ENCODE assay signal across 8 cellular contexts in the genomic region with DNA sequence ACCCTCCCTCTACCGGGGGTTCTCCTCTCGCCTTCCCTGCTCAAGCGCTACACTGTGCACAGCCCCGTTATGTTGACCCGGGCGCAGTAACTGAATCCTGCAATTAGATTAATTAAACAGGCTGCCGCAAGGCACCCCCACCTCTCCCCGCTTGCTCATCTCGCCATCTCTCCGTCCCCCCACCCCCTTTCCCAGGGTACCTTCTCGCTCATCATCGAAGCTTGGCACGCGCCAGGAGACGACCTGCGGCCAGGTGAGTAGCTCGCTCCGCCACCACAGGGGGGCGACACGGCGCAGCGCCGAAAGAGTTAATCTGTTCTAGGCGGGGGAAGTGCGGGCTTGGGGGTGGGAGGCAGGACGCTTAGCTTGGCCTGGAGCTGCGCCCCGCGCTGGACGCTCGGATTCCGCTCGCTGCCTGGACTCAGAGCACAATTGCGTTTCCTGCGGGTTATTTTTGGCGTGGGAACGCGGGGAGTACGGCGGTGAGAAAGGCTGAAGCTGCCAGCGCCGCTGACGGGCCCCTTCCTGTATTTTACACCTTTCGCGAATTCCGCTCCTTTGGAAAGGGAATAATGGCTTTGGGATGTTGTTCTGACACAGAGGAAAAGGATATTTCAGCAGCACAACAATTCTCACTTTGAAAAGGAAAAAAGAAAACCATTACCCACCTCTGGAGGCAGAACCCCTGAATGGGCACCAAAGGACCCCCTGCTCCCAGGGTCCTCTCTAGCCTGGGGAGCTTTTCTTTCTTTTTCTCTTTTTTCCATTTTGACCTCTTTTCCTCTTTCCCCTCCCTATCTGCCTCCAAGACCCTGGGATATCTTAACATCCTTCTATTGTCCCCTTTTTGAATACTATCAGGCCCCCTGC. TPM values are rescaled to one million over a fixed set of nuclear protein-coding genes. Genes with fewer than 3 reads are reported as not detected.
DNase-seq lines count a peak whose midpoint lies in the region; ATAC-seq and TF ChIP-seq lines count a peak whose summit lies in the region.

No MANE protein-coding gene starts in this region.

- WGBS in mesodermal cell (ENCODE audit: insufficient coverage in 2 of 2), 2 experiments: 1 to 2% methylated on average over 24 to 45 of the region's 46 CpGs

- TF ChIP-seq CTCF in C4-2B (conservative IDR thresholded peaks at IDR 0.05): peak; percentile 87
- peak; percentile 84 for TF ChIP-seq CTCF in VCaP (conservative IDR thresholded peaks at IDR 0.05)
- peak; percentile 14 to 34 for TF ChIP-seq CTCF in tibial artery (IDR thresholded peaks at IDR 0.05)

- H3K27me3 ChIP-seq in HUES6 (ENCODE audit: control insufficient read depth, insufficient read depth, low read length) (peaks cover 98% of the 10 kb centered on the region), tibial artery (peaks cover 0 to 72% of the 10 kb centered on the region in 2 donors)

- peaks cover 38% of the 10 kb centered on the region for H3K4me1 ChIP-seq in HUES6 (ENCODE audit: control insufficient read depth, insufficient read depth, low read length)
- peaks cover 25% of the 10 kb centered on the region for H3K4me1 ChIP-seq in mesodermal cell (ENCODE audit: control insufficient read depth, insufficient read depth, low read length, poor library complexity, severe bottlenecking)
- H3K4me1 ChIP-seq in tibial artery: peaks cover 0 to 58% (median 53%) of the 10 kb centered on the region in 4 donors

- intact Hi-C loops in tibial artery (cut with DNase I; ENCODE audit: low total_unique reads): no loop called here

- no peak for ATAC-seq in HG03045 (IDR thresholded peaks at IDR 0.05; ENCODE audit: unreplicated experiment)

- H3K9me3 ChIP-seq in HUES6 (ENCODE audit: control insufficient read depth, insufficient read depth, low read depth, low read length) (no peaks in the 10 kb centered on the region), mesodermal cell (ENCODE audit: control insufficient read depth, low read length) (no peaks in the 10 kb centered on the region), tibial artery (no peaks in the 10 kb centered on the region)

- H3K4me3 ChIP-seq in HUES6 (ENCODE audit: low read depth, low read length): peak overlapping the region; percentile 80
- H3K4me3 ChIP-seq in mesodermal cell (ENCODE audit: extremely low read depth, insufficient read depth, low read length, poor library complexity, severe bottlenecking): peak overlapping the region; percentile 38
- peak overlapping the region; percentile 50 to 66 for H3K4me3 ChIP-seq in tibial artery

- H3K27ac ChIP-seq in C4-2B: no peak overlapping the region
- H3K27ac ChIP-seq in HUES6 (ENCODE audit: low read depth, low read length): no peak overlapping the region
- peak overlapping the region; percentile 53; the same call in 1 of the 2 replicates for H3K27ac ChIP-seq in VCaP
- H3K27ac ChIP-seq in mesodermal cell (ENCODE audit: low read depth, low read length, severe bottlenecking): peak overlapping the region; percentile 23
- H3K27ac ChIP-seq in tibial artery: no peak overlapping the region

- no peak overlapping the region for H3K9ac ChIP-seq in HUES6 (ENCODE audit: low read length)

- DNase-seq in ecto neural progenitor cell (ENCODE audit: low spot score) (peak; percentile 79), tibial artery (no peak), T-helper 9 cell (no peak)

- H3K36me3 ChIP-seq in HUES6 (ENCODE audit: control insufficient read depth, insufficient read depth, low read length) (no peaks in the 10 kb centered on the region), mesodermal cell (ENCODE audit: control insufficient read depth, insufficient read depth, low read length) (peaks cover 7% of the 10 kb centered on the region), tibial artery (no peaks in the 10 kb centered on the region)

RNA-seq across cellular contexts. Expression of a gene that starts 1.5 kb away (rescaled TPM):
- polyA plus RNA-seq in mesodermal cell (2013, experiment 1 of 2): 51.5 TPM
- polyA plus RNA-seq in mesodermal cell (2013, experiment 2 of 2): 31.4 TPM

RNA-seq across cellular contexts. Expression of a gene that starts 22.6 kb away (rescaled TPM):
- polyA plus RNA-seq in mesodermal cell (2013, experiment 1 of 2): 18.9 TPM
- polyA plus RNA-seq in mesodermal cell (2013, experiment 2 of 2): 18.7 TPM

RNA-seq across cellular contexts. Expression of a gene that starts 36.4 kb away (rescaled TPM):
- polyA plus RNA-seq in mesodermal cell (2013, experiment 1 of 2): 15.4 TPM
- polyA plus RNA-seq in mesodermal cell (2013, experiment 2 of 2): 14.4 TPM

RNA-seq across cellular contexts. Expression of a gene that starts 56.6 kb away (rescaled TPM):
- polyA plus RNA-seq in mesodermal cell (2013, experiment 1 of 2): not detected
- polyA plus RNA-seq in mesodermal cell (2013, experiment 2 of 2): not detected

Comparison
In these comparisons a context has a peak if more than half of its experiments do, and no peak if none do; other contexts are left out.
1. H3K27ac ChIP-seq: peak in VCaP (single experiment) and mesodermal cell (single experiment); none in C4-2B (single experiment), HUES6 (single experiment) and tibial artery (0 of 2).
2. CTCF ChIP-seq: peak in every context shown above with its lines; median percentile 87 in C4-2B; 84 in VCaP; 24 in tibial artery.
3. Peak in every context shown above with its lines, with median percentiles within 50 percentile points of each other: H3K4me3 ChIP-seq.